Comparison of ENCODE assay signal across 9 cellular contexts in genomic region chr2:148887349-148888002, GRCh38. TPM values are rescaled to one million over a fixed set of nuclear protein-coding genes. Genes with fewer than 3 reads are reported as not detected.
DNase-seq lines count a peak whose midpoint lies in the region; ATAC-seq and TF ChIP-seq lines count a peak whose summit lies in the region.
"Had no signal": no experiment of that assay in that cellular context is flagged by ENCODE, and none has a peak within 500 bp of the region (broad histone marks: within the 10 kb centered on the region; RNA-seq: fewer than 3 reads in every experiment).

No MANE protein-coding gene starts in this region.

- H3K27ac ChIP-seq in MM.1S (ENCODE audit: low read length), result no peak overlapping the region
- no peak overlapping the region for H3K27ac ChIP-seq in muscle layer of colon (ENCODE audit: low read depth, low read length)
- H3K27ac ChIP-seq: RWPE1 had no signal

- POLR2A ChIA-PET in MCF 10A (lab: Yijun Ruan, JAX), result no interaction called here

- no peak overlapping the region for H3K27ac Mint-ChIP-seq in MCF 10A (ENCODE audit: low read depth, unreplicated experiment)

- 0 out of 2 replicates have a peak, but pooled peaks cover 1% of the 10 kb centered on the region for H3K9me3 ChIP-seq in MM.1S (replicated peaks; ENCODE audit: insufficient read depth, low read length)
- H3K9me3 ChIP-seq in muscle layer of colon (ENCODE audit: low read length), result peaks cover 5% of the 10 kb centered on the region

- H3K4me2 ChIP-seq in MM.1S (ENCODE audit: low read depth, low read length), result peak overlapping the region; percentile 59

- H3K36me3 Mint-ChIP-seq in MCF 10A (ENCODE audit: insufficient read depth, unreplicated experiment), result no peaks in the 10 kb centered on the region

- CTCF ChIA-PET in MCF 10A (lab: Yijun Ruan, JAX), result interaction anchor here (0.8 kb wide), 1 partner anchor 45 kb away, joined by 3 read pairs; no protein-coding TSS in a partner anchor

- intact Hi-C loops in MCF 10A (cut with micrococcal nuclease), result no loop called here

- H3K9ac ChIP-seq in MM.1S (ENCODE audit: low read length) (no peak overlapping the region), muscle layer of colon (ENCODE audit: low read length) (no peak overlapping the region)

- H3K27me3 ChIP-seq in MM.1S (replicated peaks; ENCODE audit: insufficient read depth, low read length), result no peaks in the 10 kb centered on the region
- H3K27me3 ChIP-seq in muscle layer of colon (ENCODE audit: control insufficient read depth in 1 of 2, insufficient read depth in 2 of 2, low read length in 2 of 2), result peaks cover 0 to 11% of the 10 kb centered on the region in 2 donors

- DNase-seq in AG09309 (ENCODE audit: low read depth) (no peak), MM.1S (no peak), MCF 10A (ENCODE audit: unreplicated experiment) (no peak), HuH-7.5 (ENCODE audit: low spot score) (no peak)

- no peaks in the 10 kb centered on the region for H3F3A ChIP-seq in MM.1S (ENCODE audit: insufficient read depth, low read length)

- H3K4me1 Mint-ChIP-seq in MCF 10A (ENCODE audit: insufficient read depth, unreplicated experiment), result no peaks in the 10 kb centered on the region

- H3K27me3 Mint-ChIP-seq in MCF 10A (ENCODE audit: insufficient read depth, unreplicated experiment), result peaks cover 28% of the 10 kb centered on the region

- peaks cover 4% of the 10 kb centered on the region for H3K9me3 Mint-ChIP-seq in MCF 10A (ENCODE audit: unreplicated experiment)

- no peaks in the 10 kb centered on the region for H3K36me3 ChIP-seq in MM.1S (replicated peaks; ENCODE audit: insufficient read depth, low read length)
- no peaks in the 10 kb centered on the region for H3K36me3 ChIP-seq in muscle layer of colon (ENCODE audit: insufficient read depth, low read length)

- peak overlapping the region; percentile 59; the same call in 1 of the 2 replicates for H2AFZ ChIP-seq in MM.1S (ENCODE audit: low read length)

- H3K4me3 Mint-ChIP-seq in MCF 10A (ENCODE audit: unreplicated experiment), result peak overlapping the region; percentile 54

- ATAC-seq in HG03460 (IDR thresholded peaks at IDR 0.05; ENCODE audit: unreplicated experiment), result no peak
- no peak for ATAC-seq in GM21360 (IDR thresholded peaks at IDR 0.05; ENCODE audit: unreplicated experiment)
- ATAC-seq in HG02610 (IDR thresholded peaks at IDR 0.05; ENCODE audit: unreplicated experiment), result no peak

- peak overlapping the region; percentile 10; the same call in 1 of the 2 replicates for H3K4me3 ChIP-seq in AG09309 (ENCODE audit: control insufficient read depth, low read depth, low read length)
- peak overlapping the region; percentile 43 for H3K4me3 ChIP-seq in MM.1S (ENCODE audit: low read length)
- peak overlapping the region; percentile 31 to 34 for H3K4me3 ChIP-seq in muscle layer of colon (ENCODE audit: low read depth in 1 of 2, low read length in 2 of 2)

- BruUV-seq in MCF 10A (replicated peaks; lab: Mats Ljungman, UMichigan), result no TSS peak

- no peaks in the 10 kb centered on the region for H3K79me2 ChIP-seq in MM.1S (ENCODE audit: low read length)

- TF ChIP-seq CTCF in AG09309 (IDR thresholded peaks at IDR 0.05; ENCODE audit: control insufficient read depth, insufficient read depth, low read depth, low read length, missing control alignments), result no peak
- TF ChIP-seq CTCF in MM.1S (IDR thresholded peaks at IDR 0.05; ENCODE audit: low read length), result no peak
- no peak for TF ChIP-seq CTCF in MCF 10A (IDR thresholded peaks at IDR 0.05; ENCODE audit: unreplicated experiment)

- H3K4me1 ChIP-seq in MM.1S (ENCODE audit: low read length) (no peaks in the 10 kb centered on the region), muscle layer of colon (ENCODE audit: insufficient read depth, low read length) (no peaks in the 10 kb centered on the region)

- no peaks in the 10 kb centered on the region for H3K9me2 ChIP-seq in MM.1S (replicated peaks; ENCODE audit: insufficient read depth, low read length)

- no peaks in the 10 kb centered on the region for H4K20me1 ChIP-seq in MM.1S (ENCODE audit: insufficient read depth, low read length)

RNA-seq across cellular contexts. Expression of gene KIF5C, which starts 12.4 kb away (rescaled TPM):
- 0.10 and 0.21 TPM in 2 replicates for total RNA-seq in MCF 10A (2022)
